Comparison of ENCODE assay signal across 19 cellular contexts in genomic region chr6:38187285-38187684, GRCh38.
A peak's percentile ranks its signal among the peaks of the same experiment; 100 is the strongest.
DNase-seq lines count a peak whose midpoint lies in the region; ATAC-seq, FAIRE-seq and TF ChIP-seq lines count a peak whose summit lies in the region.
"Had no signal": no experiment of that assay in that cellular context is flagged by ENCODE, and none has a peak within 500 bp of the region (broad histone marks: within the 10 kb centered on the region; RNA-seq: fewer than 3 reads in every experiment).

No MANE protein-coding gene starts in this region.

- no peak for TF ChIP-seq EP300 in SK-N-SH (IDR thresholded peaks at IDR 0.05; ENCODE audit: borderline replicate concordance in 1 of 2, low read depth in 1 of 2, low read length in 1 of 2)
- TF ChIP-seq EP300 in K562 (IDR thresholded peaks at IDR 0.05; ENCODE audit: low read length) = no peak
- no peak for TF ChIP-seq EP300 in transverse colon (IDR thresholded peaks at IDR 0.05; ENCODE audit: low read depth)

- H3K9me1 ChIP-seq in K562 (ENCODE audit: control insufficient read depth, insufficient read depth, low read length) = no peaks in the 10 kb centered on the region

- FAIRE-seq in K562 (lab: Jason Lieb, UNC) = no peak
- FAIRE-seq: A204.1 had no signal

- H3K4me3 ChIP-seq in SK-N-SH (ENCODE audit: low read depth in 2 of 2, low read length in 1 of 2) (no peak overlapping the region), K562 (no peak overlapping the region), transverse colon (no peak overlapping the region)
- H3K4me3 ChIP-seq: body of pancreas, thoracic aorta had no signal

- no peaks in the 10 kb centered on the region for H3K9me3 Mint-ChIP-seq in activated naive CD8-positive, alpha-beta T cell treated with anti-CD3 and anti-CD28 coated beads for 36 hours
- H3K9me3 Mint-ChIP-seq: activated CD4-positive, alpha-beta memory T cell treated with anti-CD3 and anti-CD28 coated beads, Interleukin-2, amount 10 ng/mL, durations not matched to agents 7 days and 5 days; stimulated activated effector memory CD8-positive, alpha-beta T cell treated with anti-CD3 and anti-CD28 coated beads, Interleukin-12 subunit alpha, Interleukin-12 subunit beta, amount 100 ng/mL, for 72 hours had no signal

- no peaks in the 10 kb centered on the region for H3K27me3 Mint-ChIP-seq in activated naive CD8-positive, alpha-beta T cell treated with anti-CD3 and anti-CD28 coated beads for 36 hours
- H3K27me3 Mint-ChIP-seq: activated CD4-positive, alpha-beta memory T cell treated with anti-CD3 and anti-CD28 coated beads, Interleukin-2, amount 10 ng/mL, durations not matched to agents 7 days and 5 days; activated naive CD8-positive, alpha-beta T cell; naive thymus-derived CD4-positive, alpha-beta T cell had no signal

- H3K27ac Mint-ChIP-seq in activated naive CD8-positive, alpha-beta T cell treated with anti-CD3 and anti-CD28 coated beads for 36 hours = no peak overlapping the region
- H3K27ac Mint-ChIP-seq: activated CD4-positive, alpha-beta memory T cell treated with anti-CD3 and anti-CD28 coated beads, Interleukin-2, amount 10 ng/mL, durations not matched to agents 7 days and 5 days; activated naive CD8-positive, alpha-beta T cell had no signal

- DNase-seq in SK-N-SH (no peak), K562 (ENCODE audit: extremely low read depth in 1 of 4, low spot score in 3 of 4) (peak in 1 of 4 experiments; percentile 16), iPS-NIHi7 (ENCODE audit: extremely low spot score) (peak; percentile 56), superior temporal gyrus (ENCODE audit: extremely low spot score) (peak; percentile 46), transverse colon (no peak)
- no peak for DNase-seq in activated naive CD8-positive, alpha-beta T cell treated with anti-CD3 and anti-CD28 coated beads for 36 hours
- DNase-seq: activated CD4-positive, alpha-beta memory T cell treated with anti-CD3 and anti-CD28 coated beads, Interleukin-2, amount 10 ng/mL, durations not matched to agents 7 days and 5 days; body of pancreas; C1 segment of cervical spinal cord; MM.1S; stimulated activated CD4-positive, alpha-beta T cell treated with anti-CD3 and anti-CD28 coated beads, Interleukin-12 subunit alpha, Interleukin-12 subunit beta, amount 100 ng/mL, for 4 hours had no signal

- TF ChIP-seq CTCF in SK-N-SH (IDR thresholded peaks at IDR 0.05) (no peak), K562 (IDR thresholded peaks at IDR 0.05 in 2 of 3, conservative IDR thresholded peaks at IDR 0.05 in 1 of 3; ENCODE audit: insufficient read depth in 2 of 3, low read depth in 1 of 3, low read length in 3 of 3) (peak in 1 of 3 experiments; percentile 22; a peak in 1 of 6 replicates), transverse colon (IDR thresholded peaks at IDR 0.05) (no peak)

- peaks cover 0 to 32% of the 10 kb centered on the region in 2 experiments; a peak in 2 of 4 replicates for H3K4me1 ChIP-seq in SK-N-SH (ENCODE audit: control insufficient read depth in 1 of 2, insufficient read depth in 2 of 2, low read depth in 1 of 2, low read length in 1 of 2)
- H3K4me1 ChIP-seq in K562 (replicated peaks in 1 of 2; ENCODE audit: control insufficient read depth in 2 of 2, insufficient read depth in 2 of 2, low read length in 2 of 2) = no peaks in the 10 kb centered on the region
- no peaks in the 10 kb centered on the region for H3K4me1 ChIP-seq in transverse colon
- H3K4me1 ChIP-seq: body of pancreas had no signal

- no peak overlapping the region for H3K9ac ChIP-seq in SK-N-SH
- H3K9ac ChIP-seq in K562 (ENCODE audit: insufficient read depth in 1 of 2, low read depth in 2 of 2, low read length in 2 of 2) = no peak overlapping the region; a peak in 1 of 4 replicates

- H3K9me3 ChIP-seq in SK-N-SH (no peaks in the 10 kb centered on the region), K562 (replicated peaks; ENCODE audit: control insufficient read depth, insufficient read depth, low read depth, low read length) (no peaks in the 10 kb centered on the region), transverse colon (no peaks in the 10 kb centered on the region)
- H3K9me3 ChIP-seq: body of pancreas, thoracic aorta had no signal

- intact Hi-C loops in K562 (cut with micrococcal nuclease) (no loop called here), transverse colon (cut with DNase I; ENCODE audit: low total_unique reads) (no loop called here)

- H3K4me3 Mint-ChIP-seq in activated naive CD8-positive, alpha-beta T cell treated with anti-CD3 and anti-CD28 coated beads for 36 hours = no peak overlapping the region
- H3K4me3 Mint-ChIP-seq: activated CD4-positive, alpha-beta memory T cell treated with anti-CD3 and anti-CD28 coated beads, Interleukin-2, amount 10 ng/mL, durations not matched to agents 7 days and 5 days; activated naive CD8-positive, alpha-beta T cell; naive thymus-derived CD4-positive, alpha-beta T cell; stimulated activated effector memory CD8-positive, alpha-beta T cell treated with anti-CD3 and anti-CD28 coated beads, Interleukin-12 subunit alpha, Interleukin-12 subunit beta, amount 100 ng/mL, for 72 hours had no signal

- no peaks in the 10 kb centered on the region for H3F3A ChIP-seq in SK-N-SH (replicated peaks; ENCODE audit: insufficient read depth)

- H3K9me2 ChIP-seq in SK-N-SH = no peaks in the 10 kb centered on the region

- H4K20me1 ChIP-seq in SK-N-SH (ENCODE audit: insufficient read depth) (no peaks in the 10 kb centered on the region), K562 (replicated peaks; ENCODE audit: control insufficient read depth, insufficient read depth, low read length) (peaks cover 16% of the 10 kb centered on the region)

- TF ChIP-seq POLR2A in K562 (conservative IDR thresholded peaks at IDR 0.05) (no peak), transverse colon (IDR thresholded peaks at IDR 0.05) (no peak)

- CTCF ChIA-PET in SK-N-SH (lab: Yijun Ruan, JAX) (interaction anchor here (0.8 kb wide), 2 partner anchors 12 to 17 kb away, joined by 3 read pairs; no protein-coding TSS in a partner anchor), K562 (lab: Yijun Ruan, JAX; ENCODE audit: low intra/inter-chr PET ratio) (no interaction called here)

- ATAC-seq in SK-N-SH treated with all-trans-retinoic acid at 6 μM for 48 hours (no peak), K562 (peak; percentile 59), HG03354 (IDR thresholded peaks at IDR 0.05; ENCODE audit: poor library complexity, severe bottlenecking, unreplicated experiment) (no peak)
- ATAC-seq: body of pancreas; esophagus mucosa; naive thymus-derived CD4-positive, alpha-beta T cell; stimulated activated effector memory CD8-positive, alpha-beta T cell treated with anti-CD3 and anti-CD28 coated beads, Interleukin-12 subunit alpha, Interleukin-12 subunit beta, amount 100 ng/mL, for 72 hours had no signal

- H3K79me2 ChIP-seq in SK-N-SH (ENCODE audit: insufficient read depth) (no peaks in the 10 kb centered on the region), K562 (ENCODE audit: control insufficient read depth, insufficient read depth, low read length) (no peaks in the 10 kb centered on the region)

- H3K27me3 ChIP-seq in SK-N-SH (ENCODE audit: insufficient read depth) (no peaks in the 10 kb centered on the region), K562 (ENCODE audit: control insufficient read depth in 2 of 2, insufficient read depth in 2 of 2, low read length in 2 of 2) (peaks cover 32 to 63% of the 10 kb centered on the region in 2 experiments), transverse colon (no peaks in the 10 kb centered on the region)
- H3K27me3 ChIP-seq: body of pancreas had no signal

- POLR2A ChIA-PET in SK-N-SH (lab: Yijun Ruan, JAX) = no interaction called here
- POLR2A ChIA-PET in K562 (lab: Yijun Ruan, JAX) = interaction anchor here (0.6 to 3.7 kb wide), 3 partner anchors 11 to 1422 kb away, joined by 3 to 13 read pairs (median 6); no protein-coding TSS in a partner anchor

- WGBS in SK-N-SH (ENCODE audit: low lambda C conversion rate) = 78% methylated on average over 9 of the region's 9 CpGs
- WGBS in K562 (ENCODE audit: insufficient coverage, low coverage, missing lambda C conversion rate) = under 1% methylated on average over 9 of the region's 9 CpGs
- 76 to 80% methylated on average over 3 to 9 of the region's 9 CpGs for WGBS in transverse colon (ENCODE audit: low coverage in 1 of 2), 2 donors

- BruUV-seq in K562 (replicated peaks; lab: Mats Ljungman, UMichigan) = no TSS peak

- TF ChIP-seq RAD21 in SK-N-SH (IDR thresholded peaks at IDR 0.05; ENCODE audit: low read length) = 0 out of 2 replicates have a peak, but pooled peaks have one; percentile 12
- peak in 1 of 2 experiments; percentile 36; a peak in 2 of 4 replicates for TF ChIP-seq RAD21 in K562 (CRISPR knock-in tag; conservative IDR thresholded peaks at IDR 0.05 in 1 of 2, IDR thresholded peaks at IDR 0.05 in 1 of 2)

- H3K36me3 ChIP-seq in SK-N-SH (replicated peaks in 1 of 2; ENCODE audit: control insufficient read depth in 1 of 2, insufficient read depth in 2 of 2, low read length in 1 of 2) (peaks cover 0 to 3% of the 10 kb centered on the region in 2 experiments), K562 (ENCODE audit: control insufficient read depth, insufficient read depth, low read length) (no peaks in the 10 kb centered on the region), transverse colon (no peaks in the 10 kb centered on the region)
- H3K36me3 ChIP-seq: thoracic aorta had no signal

- H3K36me3 Mint-ChIP-seq in activated naive CD8-positive, alpha-beta T cell treated with anti-CD3 and anti-CD28 coated beads for 36 hours = no peaks in the 10 kb centered on the region
- H3K36me3 Mint-ChIP-seq: activated naive CD8-positive, alpha-beta T cell had no signal

- H3K27ac ChIP-seq in SK-N-SH (ENCODE audit: low read depth in 2 of 2, low read length in 1 of 2) (no peak overlapping the region), K562 (ENCODE audit: extremely low read depth, low read depth, low read length) (no peak overlapping the region), transverse colon (no peak overlapping the region)
- H3K27ac ChIP-seq: body of pancreas, thoracic aorta had no signal

- H3K4me1 Mint-ChIP-seq in activated naive CD8-positive, alpha-beta T cell treated with anti-CD3 and anti-CD28 coated beads for 36 hours = no peaks in the 10 kb centered on the region
- H3K4me1 Mint-ChIP-seq: activated CD4-positive, alpha-beta memory T cell treated with anti-CD3 and anti-CD28 coated beads, Interleukin-2, amount 10 ng/mL, durations not matched to agents 7 days and 5 days had no signal

- H2AFZ ChIP-seq in SK-N-SH (ENCODE audit: low read depth) (no peak overlapping the region), K562 (ENCODE audit: low read depth, low read length) (no peak overlapping the region)

- H3K4me2 ChIP-seq in SK-N-SH = no peak overlapping the region
- H3K4me2 ChIP-seq in K562 (ENCODE audit: insufficient read depth, low read length) = no peak overlapping the region

- in situ Hi-C loops in K562 (cut with MboI) = no loop called here
- in situ Hi-C loops in transverse colon (cut with MboI; ENCODE audit: low pct_ligation_motif_present in 1 of 4, low pct_unique_long_range_greater_than_20kb in 1 of 4, low sequenced_read_pairs in 3 of 4) = no loop called here

TF ChIP-seq in SK-N-SH, 30 proteins besides CTCF, POLR2A, EP300 and RAD21 (continues in another document):
- no peak for TF ChIP-seq JUND (IDR thresholded peaks at IDR 0.05)
- TF ChIP-seq YY1 (IDR thresholded peaks at IDR 0.05; ENCODE audit: low read depth) = no peak

TF ChIP-seq in SK-N-SH treated with all-trans-retinoic acid at 6 μM for 48 hours, 23 proteins besides CTCF, POLR2A, EP300 and RAD21 (continues in another document):
- no peak for TF ChIP-seq TCF4 (CRISPR knock-in tag; IDR thresholded peaks at IDR 0.05; ENCODE audit: borderline replicate concordance)

TF ChIP-seq in K562, 482 proteins besides CTCF, POLR2A, EP300 and RAD21 (continues in another document):
- no peak for TF ChIP-seq CSDE1 (IDR thresholded peaks at IDR 0.05)

Comparison
In these comparisons a context has a peak if more than half of its experiments do, and no peak if none do; other contexts are left out.
1. DNase-seq: peak in iPS-NIHi7 (single experiment) and superior temporal gyrus (single experiment); none in SK-N-SH (single experiment), activated naive CD8-positive, alpha-beta T cell treated with anti-CD3 and anti-CD28 coated beads for 36 hours (single experiment) and transverse colon (single experiment).